27 cellular contexts compared by ENCODE assay signal in the genomic region with DNA sequence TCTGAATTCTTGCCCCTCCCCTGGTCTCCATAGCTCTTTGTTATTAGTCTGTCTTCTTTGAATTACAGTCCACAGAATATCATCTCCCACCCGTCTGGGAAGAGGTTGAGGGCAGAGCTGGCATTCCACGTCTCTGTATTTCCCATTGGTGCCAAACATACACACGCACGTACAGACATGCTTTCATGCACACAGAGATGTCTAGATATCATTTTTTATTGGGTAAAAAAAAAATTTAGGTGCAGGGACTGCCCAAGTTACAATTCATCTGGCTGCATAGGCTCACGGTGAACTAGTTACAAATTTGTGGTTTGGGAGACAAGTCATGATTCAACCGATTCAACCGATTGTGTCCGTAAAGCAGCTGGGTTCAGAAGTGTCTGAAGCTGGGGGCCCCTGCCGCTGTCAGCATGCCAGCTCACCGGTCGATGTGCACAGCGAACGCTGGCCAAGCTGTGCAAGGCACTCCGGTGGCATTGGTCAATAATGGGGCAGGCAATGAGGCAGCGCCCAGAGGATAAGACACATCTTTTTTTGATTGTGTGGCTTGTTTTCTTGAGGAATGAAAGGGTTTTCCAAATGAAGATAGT.
"Had no signal": no experiment of that assay in that cellular context is flagged by ENCODE, and none has a peak within 500 bp of the region (broad histone marks: within the 10 kb centered on the region; RNA-seq: fewer than 3 reads in every experiment).

No MANE protein-coding gene starts in this region.

- H3K36me3 Mint-ChIP-seq: activated naive CD8-positive, alpha-beta T cell treated with anti-CD3 and anti-CD28 coated beads for 36 hours; stimulated activated memory B cell treated with anti-CD40 and anti-IgM and Interleukin-4, amounts not matched to agents 10 μg/mL and 1 μg/mL and 100 μg/mL, for 72 hours; type B pancreatic cell had no signal

- H3K27me3 ChIP-seq: adrenal gland, gastrocnemius medialis, ovary, vagina had no signal

- H3K9me3 ChIP-seq: adrenal gland, gastrocnemius medialis, ovary, vagina had no signal

- DNase-seq: activated CD4-positive, alpha-beta T cell treated with anti-CD3 and anti-CD28 coated beads for 36 hours; activated CD4-positive, alpha-beta T cell treated with anti-CD3 and anti-CD28 coated beads, Interleukin-2, amount 50 U/mL, for 4 hours; activated CD4-positive, CD25-positive, alpha-beta regulatory T cell; activated effector memory CD4-positive, alpha-beta T cell treated with Interleukin-2 at 50 U/mL for 16 hours; activated naive CD4-positive, alpha-beta T cell treated with Interleukin-2 at 50 U/mL for 16 hours; activated naive CD8-positive, alpha-beta T cell treated with anti-CD3 and anti-CD28 coated beads for 36 hours; activated T-cell treated with anti-CD3 and anti-CD28 coated beads for 4 hours; adrenal gland; aorta; central memory CD4-positive, alpha-beta T cell; gastrocnemius medialis; glutamatergic neuron; left cardiac atrium; left ventricle myocardium superior; ovary; retina; small intestine; stimulated activated CD4-positive, alpha-beta T cell treated with anti-CD3 and anti-CD28 coated beads, Interleukin-4, amount 100 ng/mL, for 24 hours; stimulated activated naive CD8-positive, alpha-beta T cell treated with anti-CD3 and anti-CD28 coated beads, Interleukin-15, amount 100 ng/mL, for 72 hours; SW 1271 had no signal

- H3K4me1 ChIP-seq: adrenal gland had no signal

- H3K4me3 ChIP-seq: adrenal gland, gastrocnemius medialis, ovary, vagina had no signal

- H3K9me3 Mint-ChIP-seq: activated naive CD8-positive, alpha-beta T cell treated with anti-CD3 and anti-CD28 coated beads for 36 hours; stimulated activated memory B cell treated with anti-CD40 and anti-IgM and Interleukin-4, amounts not matched to agents 10 μg/mL and 1 μg/mL and 100 μg/mL, for 72 hours; stimulated activated naive CD8-positive, alpha-beta T cell treated with anti-CD3 and anti-CD28 coated beads, Interleukin-15, amount 100 ng/mL, for 72 hours; T-helper 1 cell treated with Interleukin-12 subunit alpha and Interleukin-12 subunit beta and Interleukin-4 antibody, amounts not matched to agents 30 μg/mL and 1 μg/mL, for 36 hours had no signal

- H3K36me3 ChIP-seq: adrenal gland, gastrocnemius medialis, ovary, vagina had no signal

- H3K27ac Mint-ChIP-seq: activated CD4-positive, alpha-beta T cell treated with anti-CD3 and anti-CD28 coated beads for 36 hours; activated naive CD8-positive, alpha-beta T cell treated with anti-CD3 and anti-CD28 coated beads for 36 hours; progenitor cell of endocrine pancreas; stimulated activated memory B cell treated with anti-CD40 and anti-IgM and Interleukin-4, amounts not matched to agents 10 μg/mL and 1 μg/mL and 100 μg/mL, for 72 hours; stimulated activated naive CD8-positive, alpha-beta T cell treated with anti-CD3 and anti-CD28 coated beads, Interleukin-15, amount 100 ng/mL, for 72 hours; T-helper 1 cell treated with Interleukin-12 subunit alpha and Interleukin-12 subunit beta and Interleukin-4 antibody, amounts not matched to agents 30 μg/mL and 1 μg/mL, for 36 hours; type B pancreatic cell had no signal

- H3K27me3 Mint-ChIP-seq: activated CD4-positive, alpha-beta T cell treated with anti-CD3 and anti-CD28 coated beads for 36 hours; activated naive CD8-positive, alpha-beta T cell treated with anti-CD3 and anti-CD28 coated beads for 36 hours had no signal

- FAIRE-seq: islet of Langerhans, small intestine had no signal

- H3K4me3 Mint-ChIP-seq: activated CD4-positive, alpha-beta T cell treated with anti-CD3 and anti-CD28 coated beads for 36 hours; activated naive CD8-positive, alpha-beta T cell treated with anti-CD3 and anti-CD28 coated beads for 36 hours; stimulated activated memory B cell treated with anti-CD40 and anti-IgM and Interleukin-4, amounts not matched to agents 10 μg/mL and 1 μg/mL and 100 μg/mL, for 72 hours; stimulated activated naive CD8-positive, alpha-beta T cell treated with anti-CD3 and anti-CD28 coated beads, Interleukin-15, amount 100 ng/mL, for 72 hours; T-helper 1 cell treated with Interleukin-12 subunit alpha and Interleukin-12 subunit beta and Interleukin-4 antibody, amounts not matched to agents 30 μg/mL and 1 μg/mL, for 36 hours; type B pancreatic cell had no signal

- H3K27ac ChIP-seq: adrenal gland, gastrocnemius medialis, ovary, vagina had no signal

- ATAC-seq: activated CD4-positive, alpha-beta T cell treated with anti-CD3 and anti-CD28 coated beads for 36 hours; gastrocnemius medialis; left cardiac atrium; left ventricle myocardium superior; sciatic nerve; stimulated activated memory B cell treated with anti-CD40 and anti-IgM and Interleukin-4, amounts not matched to agents 10 μg/mL and 1 μg/mL and 100 μg/mL, for 72 hours; stimulated activated naive CD8-positive, alpha-beta T cell treated with anti-CD3 and anti-CD28 coated beads, Interleukin-15, amount 100 ng/mL, for 72 hours had no signal
